1 cellular context compared by ENCODE assay signal in the genomic region with DNA sequence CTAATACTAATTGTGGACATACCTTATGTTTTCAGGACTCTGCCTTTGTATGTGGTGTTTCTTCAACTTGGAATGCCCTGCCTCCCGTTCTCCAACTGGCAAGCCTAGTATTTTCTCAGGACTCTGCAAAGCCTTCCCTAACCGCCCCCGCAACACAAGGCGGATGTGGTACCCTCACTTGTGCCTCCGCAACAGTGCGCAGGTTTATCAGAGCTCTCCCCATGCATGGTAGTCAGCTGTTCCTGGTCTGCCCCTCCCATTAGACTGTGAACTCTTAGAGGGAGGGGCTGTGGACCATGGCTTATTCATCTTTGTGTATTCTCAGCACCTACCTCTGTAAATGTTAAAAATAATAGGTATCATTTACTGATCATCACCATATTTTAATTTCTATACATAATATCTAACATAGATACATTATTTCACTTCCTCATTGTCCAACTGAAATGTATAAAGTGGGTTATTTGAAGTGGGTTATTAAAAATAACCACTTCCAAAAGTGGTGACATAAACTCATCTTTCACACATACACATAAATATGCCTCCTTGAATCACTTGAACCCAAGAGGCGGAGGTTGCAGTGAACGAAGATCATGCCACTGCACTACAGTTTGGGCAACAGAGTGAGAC.
TF ChIP-seq lines count a peak whose summit lies in the region.

No MANE protein-coding gene starts in this region.

TF ChIP-seq in IMR-90, 13 proteins besides CTCF, POLR2A, EP300 and RAD21:
- TF ChIP-seq BHLHE40 (IDR thresholded peaks at IDR 0.05; ENCODE audit: low read depth, low read length) (no peak), MXI1 (IDR thresholded peaks at IDR 0.05; ENCODE audit: borderline replicate concordance, low read depth, low read length) (no peak), CEBPB (IDR thresholded peaks at IDR 0.05; ENCODE audit: low read depth, low read length) (no peak), NFE2L2 (IDR thresholded peaks at IDR 0.05; ENCODE audit: low read depth, low read length) (no peak), SMC3 (IDR thresholded peaks at IDR 0.05; ENCODE audit: low read depth, low read length) (no peak), RFX5 (IDR thresholded peaks at IDR 0.05; ENCODE audit: low read depth, low read length) (no peak), FOS (IDR thresholded peaks at IDR 0.05; ENCODE audit: low read depth, low read length) (no peak), MAZ (IDR thresholded peaks at IDR 0.05; ENCODE audit: borderline replicate concordance, low read depth, low read length) (no peak), CHD1 (IDR thresholded peaks at IDR 0.05; ENCODE audit: low read depth, low read length) (no peak)
- TF ChIP-seq, protein P1, sequence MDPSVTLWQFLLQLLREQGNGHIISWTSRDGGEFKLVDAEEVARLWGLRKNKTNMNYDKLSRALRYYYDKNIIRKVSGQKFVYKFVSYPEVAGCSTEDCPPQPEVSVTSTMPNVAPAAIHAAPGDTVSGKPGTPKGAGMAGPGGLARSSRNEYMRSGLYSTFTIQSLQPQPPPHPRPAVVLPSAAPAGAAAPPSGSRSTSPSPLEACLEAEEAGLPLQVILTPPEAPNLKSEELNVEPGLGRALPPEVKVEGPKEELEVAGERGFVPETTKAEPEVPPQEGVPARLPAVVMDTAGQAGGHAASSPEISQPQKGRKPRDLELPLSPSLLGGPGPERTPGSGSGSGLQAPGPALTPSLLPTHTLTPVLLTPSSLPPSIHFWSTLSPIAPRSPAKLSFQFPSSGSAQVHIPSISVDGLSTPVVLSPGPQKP (IDR thresholded peaks at IDR 0.05; ENCODE audit: borderline replicate concordance, low read depth, low read length), result no peak
